1 cellular context compared by ENCODE assay signal in the genomic region with DNA sequence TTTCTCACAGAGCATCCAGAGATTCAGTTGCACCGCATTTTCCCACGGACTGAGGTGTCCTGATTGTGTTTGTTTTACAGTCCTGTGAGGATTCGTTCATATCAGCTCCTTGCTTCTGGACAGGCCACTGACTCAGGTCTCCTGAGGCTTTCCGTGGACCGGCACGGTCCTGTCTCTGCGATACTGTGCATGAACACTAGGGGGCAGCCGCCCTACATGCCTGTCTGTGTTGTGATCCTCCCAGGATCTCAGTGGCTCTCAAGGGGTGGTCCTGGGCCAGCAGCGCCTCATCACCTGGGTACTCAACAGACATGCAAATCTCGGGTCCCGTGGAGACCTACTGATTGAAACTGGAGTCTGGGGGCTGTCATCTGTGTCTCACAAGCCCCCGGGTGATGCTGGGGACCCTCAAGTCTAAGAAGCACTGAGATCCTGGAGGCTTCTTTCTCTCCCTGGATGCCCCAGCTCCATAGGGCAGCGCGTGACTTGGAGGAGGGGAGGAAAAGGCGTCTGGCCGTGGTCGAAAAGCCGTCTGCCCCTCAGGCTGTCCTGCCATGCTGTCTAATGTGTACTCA.
TF ChIP-seq lines count a peak whose summit lies in the region.

No MANE protein-coding gene starts in this region.

TF ChIP-seq in HepG2, 621 proteins besides CTCF, POLR2A, EP300 and RAD21 (continued from another document and continues in another):
- no peak for TF ChIP-seq THYN1 (CRISPR knock-in tag; IDR thresholded peaks at IDR 0.05; ENCODE audit: borderline replicate concordance, low read depth)
- TF ChIP-seq, protein P1, sequence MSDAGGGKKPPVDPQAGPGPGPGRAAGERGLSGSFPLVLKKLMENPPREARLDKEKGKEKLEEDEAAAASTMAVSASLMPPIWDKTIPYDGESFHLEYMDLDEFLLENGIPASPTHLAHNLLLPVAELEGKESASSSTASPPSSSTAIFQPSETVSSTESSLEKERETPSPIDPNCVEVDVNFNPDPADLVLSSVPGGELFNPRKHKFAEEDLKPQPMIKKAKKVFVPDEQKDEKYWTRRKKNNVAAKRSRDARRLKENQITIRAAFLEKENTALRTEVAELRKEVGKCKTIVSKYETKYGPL (CRISPR knock-in tag; IDR thresholded peaks at IDR 0.05), result no peak
- TF ChIP-seq MIXL1 (CRISPR knock-in tag; IDR thresholded peaks at IDR 0.05), result peak; percentile 82
- TF ChIP-seq, protein P2, sequence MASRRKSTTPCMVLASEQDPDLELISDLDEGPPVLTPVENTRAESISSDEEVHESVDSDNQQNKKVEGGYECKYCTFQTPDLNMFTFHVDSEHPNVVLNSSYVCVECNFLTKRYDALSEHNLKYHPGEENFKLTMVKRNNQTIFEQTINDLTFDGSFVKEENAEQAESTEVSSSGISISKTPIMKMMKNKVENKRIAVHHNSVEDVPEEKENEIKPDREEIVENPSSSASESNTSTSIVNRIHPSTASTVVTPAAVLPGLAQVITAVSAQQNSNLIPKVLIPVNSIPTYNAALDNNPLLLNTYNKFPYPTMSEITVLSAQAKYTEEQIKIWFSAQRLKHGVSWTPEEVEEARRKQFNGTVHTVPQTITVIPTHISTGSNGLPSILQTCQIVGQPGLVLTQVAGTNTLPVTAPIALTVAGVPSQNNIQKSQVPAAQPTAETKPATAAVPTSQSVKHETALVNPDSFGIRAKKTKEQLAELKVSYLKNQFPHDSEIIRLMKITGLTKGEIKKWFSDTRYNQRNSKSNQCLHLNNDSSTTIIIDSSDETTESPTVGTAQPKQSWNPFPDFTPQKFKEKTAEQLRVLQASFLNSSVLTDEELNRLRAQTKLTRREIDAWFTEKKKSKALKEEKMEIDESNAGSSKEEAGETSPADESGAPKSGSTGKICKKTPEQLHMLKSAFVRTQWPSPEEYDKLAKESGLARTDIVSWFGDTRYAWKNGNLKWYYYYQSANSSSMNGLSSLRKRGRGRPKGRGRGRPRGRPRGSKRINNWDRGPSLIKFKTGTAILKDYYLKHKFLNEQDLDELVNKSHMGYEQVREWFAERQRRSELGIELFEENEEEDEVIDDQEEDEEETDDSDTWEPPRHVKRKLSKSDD (CRISPR knock-in tag; IDR thresholded peaks at IDR 0.05; ENCODE audit: low read depth), result no peak
- TF ChIP-seq, protein P3, sequence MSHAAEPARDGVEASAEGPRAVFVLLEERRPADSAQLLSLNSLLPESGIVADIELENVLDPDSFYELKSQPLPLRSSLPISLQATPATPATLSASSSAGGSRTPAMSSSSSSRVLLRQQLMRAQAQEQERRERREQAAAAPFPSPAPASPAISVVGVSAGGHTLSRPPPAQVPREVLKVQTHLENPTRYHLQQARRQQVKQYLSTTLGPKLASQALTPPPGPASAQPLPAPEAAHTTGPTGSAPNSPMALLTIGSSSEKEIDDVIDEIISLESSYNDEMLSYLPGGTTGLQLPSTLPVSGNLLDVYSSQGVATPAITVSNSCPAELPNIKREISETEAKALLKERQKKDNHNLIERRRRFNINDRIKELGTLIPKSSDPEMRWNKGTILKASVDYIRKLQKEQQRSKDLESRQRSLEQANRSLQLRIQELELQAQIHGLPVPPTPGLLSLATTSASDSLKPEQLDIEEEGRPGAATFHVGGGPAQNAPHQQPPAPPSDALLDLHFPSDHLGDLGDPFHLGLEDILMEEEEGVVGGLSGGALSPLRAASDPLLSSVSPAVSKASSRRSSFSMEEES (CRISPR knock-in tag; IDR thresholded peaks at IDR 0.05), result no peak; the same call in 1 of the 2 replicates
- no peak for TF ChIP-seq DPF2 (CRISPR knock-in tag; IDR thresholded peaks at IDR 0.05; ENCODE audit: borderline replicate concordance, low read depth)
- TF ChIP-seq, protein P4, sequence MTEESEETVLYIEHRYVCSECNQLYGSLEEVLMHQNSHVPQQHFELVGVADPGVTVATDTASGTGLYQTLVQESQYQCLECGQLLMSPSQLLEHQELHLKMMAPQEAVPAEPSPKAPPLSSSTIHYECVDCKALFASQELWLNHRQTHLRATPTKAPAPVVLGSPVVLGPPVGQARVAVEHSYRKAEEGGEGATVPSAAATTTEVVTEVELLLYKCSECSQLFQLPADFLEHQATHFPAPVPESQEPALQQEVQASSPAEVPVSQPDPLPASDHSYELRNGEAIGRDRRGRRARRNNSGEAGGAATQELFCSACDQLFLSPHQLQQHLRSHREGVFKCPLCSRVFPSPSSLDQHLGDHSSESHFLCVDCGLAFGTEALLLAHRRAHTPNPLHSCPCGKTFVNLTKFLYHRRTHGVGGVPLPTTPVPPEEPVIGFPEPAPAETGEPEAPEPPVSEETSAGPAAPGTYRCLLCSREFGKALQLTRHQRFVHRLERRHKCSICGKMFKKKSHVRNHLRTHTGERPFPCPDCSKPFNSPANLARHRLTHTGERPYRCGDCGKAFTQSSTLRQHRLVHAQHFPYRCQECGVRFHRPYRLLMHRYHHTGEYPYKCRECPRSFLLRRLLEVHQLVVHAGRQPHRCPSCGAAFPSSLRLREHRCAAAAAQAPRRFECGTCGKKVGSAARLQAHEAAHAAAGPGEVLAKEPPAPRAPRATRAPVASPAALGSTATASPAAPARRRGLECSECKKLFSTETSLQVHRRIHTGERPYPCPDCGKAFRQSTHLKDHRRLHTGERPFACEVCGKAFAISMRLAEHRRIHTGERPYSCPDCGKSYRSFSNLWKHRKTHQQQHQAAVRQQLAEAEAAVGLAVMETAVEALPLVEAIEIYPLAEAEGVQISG (CRISPR knock-in tag; IDR thresholded peaks at IDR 0.05), result 0 out of 2 replicates have a peak, but pooled peaks have one; percentile 37
- TF ChIP-seq ZNF256 (CRISPR knock-in tag; conservative IDR thresholded peaks at IDR 0.05), result no peak
- TF ChIP-seq, protein P5, sequence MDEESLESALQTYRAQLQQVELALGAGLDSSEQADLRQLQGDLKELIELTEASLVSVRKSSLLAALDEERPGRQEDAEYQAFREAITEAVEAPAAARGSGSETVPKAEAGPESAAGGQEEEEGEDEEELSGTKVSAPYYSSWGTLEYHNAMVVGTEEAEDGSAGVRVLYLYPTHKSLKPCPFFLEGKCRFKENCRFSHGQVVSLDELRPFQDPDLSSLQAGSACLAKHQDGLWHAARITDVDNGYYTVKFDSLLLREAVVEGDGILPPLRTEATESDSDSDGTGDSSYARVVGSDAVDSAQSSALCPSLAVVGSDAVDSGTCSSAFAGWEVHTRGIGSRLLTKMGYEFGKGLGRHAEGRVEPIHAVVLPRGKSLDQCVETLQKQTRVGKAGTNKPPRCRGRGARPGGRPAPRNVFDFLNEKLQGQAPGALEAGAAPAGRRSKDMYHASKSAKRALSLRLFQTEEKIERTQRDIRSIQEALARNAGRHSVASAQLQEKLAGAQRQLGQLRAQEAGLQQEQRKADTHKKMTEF (CRISPR knock-in tag; IDR thresholded peaks at IDR 0.05), result peak; percentile 71; the same call in 1 of the 2 replicates
- TF ChIP-seq CBFB (CRISPR knock-in tag; IDR thresholded peaks at IDR 0.05), result 0 out of 2 replicates have a peak, but pooled peaks have one; percentile 30
- peak; percentile 74; the same call in 1 of the 2 replicates for TF ChIP-seq ELF3 (CRISPR knock-in tag; IDR thresholded peaks at IDR 0.05)
- TF ChIP-seq ZNF629 (CRISPR knock-in tag; conservative IDR thresholded peaks at IDR 0.05), result no peak
- no peak for TF ChIP-seq MAZ (IDR thresholded peaks at IDR 0.05; ENCODE audit: borderline replicate concordance, low read depth, low read length)
- 0 out of 2 replicates have a peak, but pooled peaks have one; percentile 28 for TF ChIP-seq MAZ (CRISPR knock-in tag; IDR thresholded peaks at IDR 0.05; ENCODE audit: low read depth)
- TF ChIP-seq MED1 (CRISPR knock-in tag; IDR thresholded peaks at IDR 0.05), result peak; percentile 87
- TF ChIP-seq SOX5 (CRISPR knock-in tag; IDR thresholded peaks at IDR 0.05; ENCODE audit: borderline replicate concordance), result peak; percentile 72
- TF ChIP-seq FOXC1 (CRISPR knock-in tag; IDR thresholded peaks at IDR 0.05; ENCODE audit: borderline replicate concordance), result peak; percentile 77; the same call in 1 of the 2 replicates
- no peak for TF ChIP-seq ZNF7 (CRISPR knock-in tag; IDR thresholded peaks at IDR 0.05)
- no peak for TF ChIP-seq ZNF3 (CRISPR knock-in tag; IDR thresholded peaks at IDR 0.05)
- TF ChIP-seq HNRNPH1 (optimal IDR thresholded peaks at IDR 0.05; ENCODE audit: low read depth, low read length), result no peak
- TF ChIP-seq ZMYM4 (CRISPR knock-in tag; IDR thresholded peaks at IDR 0.05), result peak; percentile 80
- TF ChIP-seq ATRX (CRISPR knock-in tag; IDR thresholded peaks at IDR 0.05; ENCODE audit: borderline replicate concordance), result 0 out of 2 replicates have a peak, but pooled peaks have one; percentile 83
- TF ChIP-seq, protein P6, sequence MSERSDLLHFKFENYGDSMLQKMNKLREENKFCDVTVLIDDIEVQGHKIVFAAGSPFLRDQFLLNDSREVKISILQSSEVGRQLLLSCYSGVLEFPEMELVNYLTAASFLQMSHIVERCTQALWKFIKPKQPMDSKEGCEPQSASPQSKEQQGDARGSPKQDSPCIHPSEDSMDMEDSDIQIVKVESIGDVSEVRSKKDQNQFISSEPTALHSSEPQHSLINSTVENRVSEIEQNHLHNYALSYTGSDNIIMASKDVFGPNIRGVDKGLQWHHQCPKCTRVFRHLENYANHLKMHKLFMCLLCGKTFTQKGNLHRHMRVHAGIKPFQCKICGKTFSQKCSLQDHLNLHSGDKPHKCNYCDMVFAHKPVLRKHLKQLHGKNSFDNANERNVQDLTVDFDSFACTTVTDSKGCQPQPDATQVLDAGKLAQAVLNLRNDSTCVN (CRISPR knock-in tag; IDR thresholded peaks at IDR 0.05; ENCODE audit: borderline replicate concordance), result peak; percentile 71; the same call in 1 of the 2 replicates
- peak; percentile 70; the same call in 1 of the 2 replicates for TF ChIP-seq ZNF605 (CRISPR knock-in tag; IDR thresholded peaks at IDR 0.05)
- TF ChIP-seq, protein P7, sequence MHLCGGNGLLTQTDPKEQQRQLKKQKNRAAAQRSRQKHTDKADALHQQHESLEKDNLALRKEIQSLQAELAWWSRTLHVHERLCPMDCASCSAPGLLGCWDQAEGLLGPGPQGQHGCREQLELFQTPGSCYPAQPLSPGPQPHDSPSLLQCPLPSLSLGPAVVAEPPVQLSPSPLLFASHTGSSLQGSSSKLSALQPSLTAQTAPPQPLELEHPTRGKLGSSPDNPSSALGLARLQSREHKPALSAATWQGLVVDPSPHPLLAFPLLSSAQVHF (CRISPR knock-in tag; IDR thresholded peaks at IDR 0.05), result no peak
- no peak for TF ChIP-seq IKZF1 (IDR thresholded peaks at IDR 0.05)
- 0 out of 2 replicates have a peak, but pooled peaks have one; percentile 19 for TF ChIP-seq YEATS4 (CRISPR knock-in tag; IDR thresholded peaks at IDR 0.05; ENCODE audit: borderline replicate concordance)
- TF ChIP-seq, protein P8, sequence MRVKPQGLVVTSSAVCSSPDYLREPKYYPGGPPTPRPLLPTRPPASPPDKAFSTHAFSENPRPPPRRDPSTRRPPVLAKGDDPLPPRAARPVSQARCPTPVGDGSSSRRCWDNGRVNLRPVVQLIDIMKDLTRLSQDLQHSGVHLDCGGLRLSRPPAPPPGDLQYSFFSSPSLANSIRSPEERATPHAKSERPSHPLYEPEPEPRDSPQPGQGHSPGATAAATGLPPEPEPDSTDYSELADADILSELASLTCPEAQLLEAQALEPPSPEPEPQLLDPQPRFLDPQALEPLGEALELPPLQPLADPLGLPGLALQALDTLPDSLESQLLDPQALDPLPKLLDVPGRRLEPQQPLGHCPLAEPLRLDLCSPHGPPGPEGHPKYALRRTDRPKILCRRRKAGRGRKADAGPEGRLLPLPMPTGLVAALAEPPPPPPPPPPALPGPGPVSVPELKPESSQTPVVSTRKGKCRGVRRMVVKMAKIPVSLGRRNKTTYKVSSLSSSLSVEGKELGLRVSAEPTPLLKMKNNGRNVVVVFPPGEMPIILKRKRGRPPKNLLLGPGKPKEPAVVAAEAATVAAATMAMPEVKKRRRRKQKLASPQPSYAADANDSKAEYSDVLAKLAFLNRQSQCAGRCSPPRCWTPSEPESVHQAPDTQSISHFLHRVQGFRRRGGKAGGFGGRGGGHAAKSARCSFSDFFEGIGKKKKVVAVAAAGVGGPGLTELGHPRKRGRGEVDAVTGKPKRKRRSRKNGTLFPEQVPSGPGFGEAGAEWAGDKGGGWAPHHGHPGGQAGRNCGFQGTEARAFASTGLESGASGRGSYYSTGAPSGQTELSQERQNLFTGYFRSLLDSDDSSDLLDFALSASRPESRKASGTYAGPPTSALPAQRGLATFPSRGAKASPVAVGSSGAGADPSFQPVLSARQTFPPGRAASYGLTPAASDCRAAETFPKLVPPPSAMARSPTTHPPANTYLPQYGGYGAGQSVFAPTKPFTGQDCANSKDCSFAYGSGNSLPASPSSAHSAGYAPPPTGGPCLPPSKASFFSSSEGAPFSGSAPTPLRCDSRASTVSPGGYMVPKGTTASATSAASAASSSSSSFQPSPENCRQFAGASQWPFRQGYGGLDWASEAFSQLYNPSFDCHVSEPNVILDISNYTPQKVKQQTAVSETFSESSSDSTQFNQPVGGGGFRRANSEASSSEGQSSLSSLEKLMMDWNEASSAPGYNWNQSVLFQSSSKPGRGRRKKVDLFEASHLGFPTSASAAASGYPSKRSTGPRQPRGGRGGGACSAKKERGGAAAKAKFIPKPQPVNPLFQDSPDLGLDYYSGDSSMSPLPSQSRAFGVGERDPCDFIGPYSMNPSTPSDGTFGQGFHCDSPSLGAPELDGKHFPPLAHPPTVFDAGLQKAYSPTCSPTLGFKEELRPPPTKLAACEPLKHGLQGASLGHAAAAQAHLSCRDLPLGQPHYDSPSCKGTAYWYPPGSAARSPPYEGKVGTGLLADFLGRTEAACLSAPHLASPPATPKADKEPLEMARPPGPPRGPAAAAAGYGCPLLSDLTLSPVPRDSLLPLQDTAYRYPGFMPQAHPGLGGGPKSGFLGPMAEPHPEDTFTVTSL (CRISPR knock-in tag; IDR thresholded peaks at IDR 0.05; ENCODE audit: borderline replicate concordance), result no peak
- no peak for TF ChIP-seq ZNF670 (CRISPR knock-in tag; IDR thresholded peaks at IDR 0.05; ENCODE audit: borderline replicate concordance)
- TF ChIP-seq ZNF567 (CRISPR knock-in tag; IDR thresholded peaks at IDR 0.05; ENCODE audit: borderline replicate concordance), result 0 out of 2 replicates have a peak, but pooled peaks have one; percentile 56
- TF ChIP-seq ZNF33A (CRISPR knock-in tag; IDR thresholded peaks at IDR 0.05; ENCODE audit: borderline replicate concordance), result no peak
- TF ChIP-seq, protein P9, sequence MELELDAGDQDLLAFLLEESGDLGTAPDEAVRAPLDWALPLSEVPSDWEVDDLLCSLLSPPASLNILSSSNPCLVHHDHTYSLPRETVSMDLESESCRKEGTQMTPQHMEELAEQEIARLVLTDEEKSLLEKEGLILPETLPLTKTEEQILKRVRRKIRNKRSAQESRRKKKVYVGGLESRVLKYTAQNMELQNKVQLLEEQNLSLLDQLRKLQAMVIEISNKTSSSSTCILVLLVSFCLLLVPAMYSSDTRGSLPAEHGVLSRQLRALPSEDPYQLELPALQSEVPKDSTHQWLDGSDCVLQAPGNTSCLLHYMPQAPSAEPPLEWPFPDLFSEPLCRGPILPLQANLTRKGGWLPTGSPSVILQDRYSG (CRISPR knock-in tag; IDR thresholded peaks at IDR 0.05), result no peak
- 0 out of 2 replicates have a peak, but pooled peaks have one; percentile 30 for TF ChIP-seq SALL2 (CRISPR knock-in tag; IDR thresholded peaks at IDR 0.05)
- no peak for TF ChIP-seq MYNN (CRISPR knock-in tag; IDR thresholded peaks at IDR 0.05; ENCODE audit: low read depth)
- no peak for TF ChIP-seq U2AF1 (optimal IDR thresholded peaks at IDR 0.05; ENCODE audit: low read depth, low read length)
- TF ChIP-seq U2AF2 (IDR thresholded peaks at IDR 0.05; ENCODE audit: low read depth, low read length), result no peak
- TF ChIP-seq TRIM24 (CRISPR knock-in tag; IDR thresholded peaks at IDR 0.05), result peak; percentile 12; the same call in 1 of the 2 replicates
- no peak for TF ChIP-seq EHMT2 (IDR thresholded peaks at IDR 0.05; ENCODE audit: borderline replicate concordance, low read depth, low read length)
